ENCODE assay signal across 9 cellular contexts in genomic region chr2:6425037-6425436, GRCh38.
"Had no signal": no experiment of that assay in that cellular context is flagged by ENCODE, and none has a peak within 500 bp of the region (broad histone marks: within the 10 kb centered on the region; RNA-seq: fewer than 3 reads in every experiment).

No MANE protein-coding gene starts in this region.

- H3K4me3 Mint-ChIP-seq: HFFc6, IgD-negative memory B cell had no signal

- H2AFZ ChIP-seq: GM23248 had no signal

- H3K4me3 ChIP-seq: GM23248, HAP-1 had no signal

- H3K9ac ChIP-seq: GM23248 had no signal

- H3K4me1 Mint-ChIP-seq: IgD-negative memory B cell had no signal

- H3K9me3 ChIP-seq: HAP-1 had no signal

- DNase-seq: GM23248, GOT3, H7, HFFc6 had no signal

- H3K4me1 ChIP-seq: HAP-1 had no signal

- H3K27me3 Mint-ChIP-seq: IgD-negative memory B cell had no signal

- H3K27ac ChIP-seq: GM23248, HL-60 had no signal

- H3K36me3 ChIP-seq: HAP-1 had no signal

- H3K27ac Mint-ChIP-seq: HFFc6, IgD-negative memory B cell had no signal

- ATAC-seq: HCT116, HepG2 had no signal
